ENCODE assay signal across 10 cellular contexts in the genomic region with DNA sequence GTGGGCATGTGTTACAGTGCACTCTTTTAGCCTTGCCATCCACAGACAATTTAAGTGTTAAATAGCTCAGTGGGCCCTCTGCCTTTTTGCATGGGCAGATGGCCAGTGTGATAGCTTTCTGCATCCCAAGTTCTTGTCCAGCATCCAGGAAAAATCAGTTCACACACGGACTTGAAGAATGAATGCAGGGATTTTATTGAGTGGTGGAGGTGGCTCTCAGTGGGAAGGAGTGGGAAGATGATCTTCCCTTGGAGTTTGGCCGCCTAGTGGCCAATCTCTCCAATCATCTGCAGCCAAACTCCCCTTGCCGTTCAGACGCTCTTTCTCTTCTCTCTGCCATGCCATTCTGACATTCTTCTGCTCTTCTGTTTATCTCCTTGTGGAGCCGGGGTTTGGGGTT.
DNase-seq lines count a peak whose midpoint lies in the region; ATAC-seq and TF ChIP-seq lines count a peak whose summit lies in the region.
"Had no signal": no experiment of that assay in that cellular context is flagged by ENCODE, and none has a peak within 500 bp of the region (broad histone marks: within the 10 kb centered on the region; RNA-seq: fewer than 3 reads in every experiment).

No MANE protein-coding gene starts in this region.

- TF ChIP-seq RAD21 in IMR-90 (IDR thresholded peaks at IDR 0.05; ENCODE audit: low read length) = no peak

- H3K14ac ChIP-seq in IMR-90 (replicated peaks; ENCODE audit: low read depth, low read length) = no peak overlapping the region

- no peak for TF ChIP-seq POLR2A in IMR-90 (IDR thresholded peaks at IDR 0.05; ENCODE audit: low read depth, low read length)

- no peak overlapping the region for H3K4ac ChIP-seq in IMR-90 (ENCODE audit: low read depth, low read length)

- no peak overlapping the region for H3K4me3 ChIP-seq in IMR-90 (ENCODE audit: insufficient read depth, low read depth, low read length)
- H3K4me3 ChIP-seq in choroid plexus epithelial cell (ENCODE audit: low read depth, low read length) = no peak overlapping the region

- H3K23ac ChIP-seq in IMR-90 (ENCODE audit: low read depth, low read length) = no peak overlapping the region

- no peaks in the 10 kb centered on the region for H3K9me3 ChIP-seq in IMR-90 (ENCODE audit: control insufficient read depth, insufficient read depth, low read length)

- H3K4me1 Mint-ChIP-seq in progenitor cell of endocrine pancreas (ENCODE audit: low read depth) = peaks cover 9% of the 10 kb centered on the region

- no peaks in the 10 kb centered on the region for H3K9me1 ChIP-seq in IMR-90 (ENCODE audit: insufficient read depth, low read length)

- no peak overlapping the region for H4K8ac ChIP-seq in IMR-90 (ENCODE audit: low read depth in 2 of 2, low read length in 2 of 2)

- in situ Hi-C loops in IMR-90 (cut with MboI; ENCODE audit: low sequenced_read_pairs) = no loop called here

- H3K27ac Mint-ChIP-seq in progenitor cell of endocrine pancreas = no peak overlapping the region
- H3K27ac Mint-ChIP-seq: T-helper 1 cell treated with Interleukin-12 subunit alpha and Interleukin-12 subunit beta and Interleukin-4 antibody, amounts not matched to agents 30 μg/mL and 1 μg/mL, for 36 hours had no signal

- no peak overlapping the region for H3K18ac ChIP-seq in IMR-90 (ENCODE audit: low read depth, low read length)

- no peaks in the 10 kb centered on the region for H4K20me1 ChIP-seq in IMR-90 (ENCODE audit: insufficient read depth, low read length)

- no peak overlapping the region for H2AFZ ChIP-seq in IMR-90 (replicated peaks; ENCODE audit: low read length, poor library complexity)

- H3K4me3 Mint-ChIP-seq in progenitor cell of endocrine pancreas (ENCODE audit: low read depth) = no peak overlapping the region
- H3K4me3 Mint-ChIP-seq: T-helper 1 cell treated with Interleukin-12 subunit alpha and Interleukin-12 subunit beta and Interleukin-4 antibody, amounts not matched to agents 30 μg/mL and 1 μg/mL, for 36 hours had no signal

- POLR2A ChIA-PET in IMR-90 (lab: Charles Lee; ENCODE audit: unreplicated experiment) = no interaction called here

- no peaks in the 10 kb centered on the region for H3K27me3 Mint-ChIP-seq in progenitor cell of endocrine pancreas

- no peaks in the 10 kb centered on the region for H3K79me1 ChIP-seq in IMR-90 (ENCODE audit: low read depth in 1 of 2, low read length in 2 of 2)

- DNase-seq in DMS53 (lab: John Stamatoyannopoulos, UW) = peak; percentile 17
- no peak for DNase-seq in DMS53 treated with DMSO at 0.1 percent for 48 hours (lab: John Stamatoyannopoulos, UW; ENCODE audit: unreplicated experiment)
- no peak for DNase-seq in IMR-90
- peak; percentile 8 for DNase-seq in choroid plexus epithelial cell (ENCODE audit: low read depth)
- no peak for DNase-seq in progenitor cell of endocrine pancreas (ENCODE audit: low spot score, unreplicated experiment)
- no peak for DNase-seq in HuH-7.5 (ENCODE audit: low spot score)
- DNase-seq in NCI-H146 treated with DMSO at 0.1 percent for 48 hours (lab: John Stamatoyannopoulos, UW; ENCODE audit: unreplicated experiment) = no peak
- no peak for DNase-seq in NCI-H187 (lab: John Stamatoyannopoulos, UW)
- DNase-seq: NCI-H524 treated with DMSO at 0.1 percent for 48 hours had no signal

- no peak overlapping the region for H3K4me2 ChIP-seq in IMR-90 (ENCODE audit: low read depth, low read length)

- peak; percentile 13; the same call in 1 of the 2 replicates for TF ChIP-seq CTCF in IMR-90 (conservative IDR thresholded peaks at IDR 0.05; ENCODE audit: low read depth, low read length)
- TF ChIP-seq CTCF in choroid plexus epithelial cell (conservative IDR thresholded peaks at IDR 0.05; ENCODE audit: low read depth, low read length) = peak; percentile 53
- TF ChIP-seq CTCF in progenitor cell of endocrine pancreas (IDR thresholded peaks at IDR 0.05; ENCODE audit: unreplicated experiment) = peak; percentile 24

- peaks cover 4% of the 10 kb centered on the region for H3K9me3 Mint-ChIP-seq in progenitor cell of endocrine pancreas (ENCODE audit: low read depth)

- H2BK20ac ChIP-seq in IMR-90 (ENCODE audit: low read depth, low read length) = no peak overlapping the region

- H3K9ac ChIP-seq in IMR-90 (ENCODE audit: low read depth, low read length) = no peak overlapping the region

- H3K36me3 Mint-ChIP-seq in progenitor cell of endocrine pancreas (ENCODE audit: insufficient read depth) = no peaks in the 10 kb centered on the region

- no peak overlapping the region for H2AK5ac ChIP-seq in IMR-90 (ENCODE audit: low read depth, low read length)

- H2BK15ac ChIP-seq in IMR-90 (ENCODE audit: low read depth, low read length) = no peak overlapping the region

- no CpG with 5 or more reads among the region's 5 CpGs for WGBS in IMR-90 (ENCODE audit: extremely low coverage in 2 of 2, insufficient read length in 1 of 2), 2 experiments

- H3K36me3 ChIP-seq in IMR-90 (ENCODE audit: control insufficient read depth, insufficient read depth, low read length) = no peaks in the 10 kb centered on the region

- H2AK9ac ChIP-seq in IMR-90 (replicated peaks; ENCODE audit: low read depth, low read length, poor library complexity) = no peak overlapping the region

- no TSS peak for BruUV-seq in IMR-90 (replicated peaks; lab: Mats Ljungman, UMichigan)

- no peak overlapping the region for H4K5ac ChIP-seq in IMR-90 (ENCODE audit: low read depth, low read length)

- no peak overlapping the region for H2BK120ac ChIP-seq in IMR-90 (ENCODE audit: low read depth, low read length)

- ATAC-seq in IMR-90 (ENCODE audit: low read depth) = no peak

- H2BK5ac ChIP-seq in IMR-90 (ENCODE audit: low read depth, low read length, poor library complexity, severe bottlenecking) = no peak overlapping the region

- H3K4me1 ChIP-seq in IMR-90 (ENCODE audit: control insufficient read depth, insufficient read depth, low read length) = no peaks in the 10 kb centered on the region

- intact Hi-C loops in IMR-90 (cut with micrococcal nuclease) = loop anchor here (5.0 kb wide), 1 partner anchor 688 kb away; no protein-coding TSS in a partner anchor

- H3K27me3 ChIP-seq in IMR-90 (ENCODE audit: control insufficient read depth, insufficient read depth, low read length) = no peaks in the 10 kb centered on the region

- no peak overlapping the region for H3K56ac ChIP-seq in IMR-90 (ENCODE audit: extremely low read depth, insufficient read depth, low read length)

- CTCF ChIA-PET in IMR-90 (lab: Yijun Ruan, JAX) = interaction anchor here (0.6 kb wide), 1 partner anchor 559 kb away, joined by 3 read pairs; no protein-coding TSS in a partner anchor

- H4K91ac ChIP-seq in IMR-90 (ENCODE audit: insufficient read depth, low read depth, low read length) = no peak overlapping the region

- no peak overlapping the region for H3K27ac ChIP-seq in IMR-90 (ENCODE audit: insufficient read depth, low read length)

- dilution Hi-C loops in IMR-90 (cut with HindIII; ENCODE audit: low sequenced_read_pairs, unreplicated experiment) = no loop called here

TF ChIP-seq in IMR-90, 13 proteins besides CTCF, POLR2A, EP300 and RAD21:
- TF ChIP-seq BHLHE40 (IDR thresholded peaks at IDR 0.05; ENCODE audit: low read depth, low read length) = no peak
- no peak for TF ChIP-seq SMC3 (IDR thresholded peaks at IDR 0.05; ENCODE audit: low read depth, low read length)
- TF ChIP-seq NFE2L2 (IDR thresholded peaks at IDR 0.05; ENCODE audit: low read depth, low read length) = no peak
- TF ChIP-seq CHD1 (IDR thresholded peaks at IDR 0.05; ENCODE audit: low read depth, low read length) = no peak
- no peak for TF ChIP-seq MAZ (IDR thresholded peaks at IDR 0.05; ENCODE audit: borderline replicate concordance, low read depth, low read length)
- TF ChIP-seq, protein P1, sequence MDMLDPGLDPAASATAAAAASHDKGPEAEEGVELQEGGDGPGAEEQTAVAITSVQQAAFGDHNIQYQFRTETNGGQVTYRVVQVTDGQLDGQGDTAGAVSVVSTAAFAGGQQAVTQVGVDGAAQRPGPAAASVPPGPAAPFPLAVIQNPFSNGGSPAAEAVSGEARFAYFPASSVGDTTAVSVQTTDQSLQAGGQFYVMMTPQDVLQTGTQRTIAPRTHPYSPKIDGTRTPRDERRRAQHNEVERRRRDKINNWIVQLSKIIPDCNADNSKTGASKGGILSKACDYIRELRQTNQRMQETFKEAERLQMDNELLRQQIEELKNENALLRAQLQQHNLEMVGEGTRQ (IDR thresholded peaks at IDR 0.05; ENCODE audit: low read depth, low read length) = no peak
- no peak for TF ChIP-seq CEBPB (IDR thresholded peaks at IDR 0.05; ENCODE audit: low read depth, low read length)
- no peak for TF ChIP-seq MXI1 (IDR thresholded peaks at IDR 0.05; ENCODE audit: borderline replicate concordance, low read depth, low read length)
- TF ChIP-seq MAFK (IDR thresholded peaks at IDR 0.05; ENCODE audit: low read depth, low read length) = no peak
- TF ChIP-seq RCOR1 (IDR thresholded peaks at IDR 0.05; ENCODE audit: insufficient replicate concordance, low read length) = no peak
- TF ChIP-seq RFX5 (IDR thresholded peaks at IDR 0.05; ENCODE audit: low read depth, low read length) = no peak
- TF ChIP-seq, protein P2, sequence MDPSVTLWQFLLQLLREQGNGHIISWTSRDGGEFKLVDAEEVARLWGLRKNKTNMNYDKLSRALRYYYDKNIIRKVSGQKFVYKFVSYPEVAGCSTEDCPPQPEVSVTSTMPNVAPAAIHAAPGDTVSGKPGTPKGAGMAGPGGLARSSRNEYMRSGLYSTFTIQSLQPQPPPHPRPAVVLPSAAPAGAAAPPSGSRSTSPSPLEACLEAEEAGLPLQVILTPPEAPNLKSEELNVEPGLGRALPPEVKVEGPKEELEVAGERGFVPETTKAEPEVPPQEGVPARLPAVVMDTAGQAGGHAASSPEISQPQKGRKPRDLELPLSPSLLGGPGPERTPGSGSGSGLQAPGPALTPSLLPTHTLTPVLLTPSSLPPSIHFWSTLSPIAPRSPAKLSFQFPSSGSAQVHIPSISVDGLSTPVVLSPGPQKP (IDR thresholded peaks at IDR 0.05; ENCODE audit: borderline replicate concordance, low read depth, low read length) = no peak
- no peak for TF ChIP-seq FOS (IDR thresholded peaks at IDR 0.05; ENCODE audit: low read depth, low read length)

Comparison
In these comparisons a context has a peak if more than half of its experiments do, and no peak if none do; other contexts are left out.
1. DNase-seq: peak in DMS53 (single experiment) and choroid plexus epithelial cell (single experiment); none in DMS53 treated with DMSO at 0.1 percent for 48 hours (single experiment), IMR-90 (single experiment), progenitor cell of endocrine pancreas (single experiment), HuH-7.5 (single experiment), NCI-H146 treated with DMSO at 0.1 percent for 48 hours (single experiment) and NCI-H187 (0 of 2).
2. Peak in every context shown above with its lines, with median percentiles within 50 percentile points of each other: CTCF ChIP-seq.